In the genomic region with DNA sequence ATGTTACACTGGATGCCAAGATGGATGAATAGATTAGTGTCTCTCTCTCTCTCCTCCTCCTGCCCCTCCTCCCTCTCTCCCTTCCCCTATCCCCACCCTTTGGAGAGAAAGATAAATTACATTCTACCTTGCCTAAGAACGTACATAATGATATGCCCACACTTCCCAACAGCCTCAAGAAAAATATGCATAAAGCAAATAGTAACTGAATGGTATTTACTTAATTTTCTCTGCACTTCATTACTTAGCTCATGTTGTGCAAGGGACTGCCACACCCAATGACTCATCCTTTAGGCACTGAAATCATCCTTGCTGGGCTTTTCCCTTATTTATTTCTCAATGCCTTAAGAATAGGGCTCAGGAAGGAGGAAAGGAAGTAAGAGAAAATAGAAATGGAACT, we compare ENCODE assay signal across 10 cellular contexts.
DNase-seq lines count a peak whose midpoint lies in the region; ATAC-seq lines count a peak whose summit lies in the region.
"Had no signal": no experiment of that assay in that cellular context is flagged by ENCODE, and none has a peak within 500 bp of the region (broad histone marks: within the 10 kb centered on the region; RNA-seq: fewer than 3 reads in every experiment).

No MANE protein-coding gene starts in this region.

- intact Hi-C loops in Right ventricle myocardium inferior (cut with DNase I): no loop called here
- intact Hi-C loops in cardiac septum (cut with DNase I): no loop called here
- intact Hi-C loops in left colon (cut with DNase I, micrococcal nuclease): no loop called here
- intact Hi-C loops in aorta (cut with DNase I): no loop called here

- H3K27ac ChIP-seq in aorta (ENCODE audit: low read depth in 1 of 2, low read length in 2 of 2): peak overlapping the region in 1 of 2 donors; percentile 26

- DNase-seq in Right ventricle myocardium inferior (ENCODE audit: missing footprints) (no peak), cardiac septum (ENCODE audit: low spot score) (no peak), astrocyte of the hippocampus (ENCODE audit: low read depth, low spot score) (peak; percentile 83), left colon (peak in 1 of 2 donors; percentile 37), aorta (peak in 1 of 2 donors; percentile 61), globus pallidus (ENCODE audit: low spot score) (no peak), DMS 273 (lab: John Stamatoyannopoulos, UW; ENCODE audit: unreplicated experiment) (no peak), DMS114 treated with DMSO at 0.1 percent for 48 hours (lab: John Stamatoyannopoulos, UW; ENCODE audit: unreplicated experiment) (no peak)
- DNase-seq: CD4-positive, CD25-positive, alpha-beta regulatory T cell; KG1 had no signal

- no peaks in the 10 kb centered on the region for H3K27me3 ChIP-seq in aorta (ENCODE audit: control insufficient read depth in 1 of 2, insufficient read depth in 2 of 2, low read length in 1 of 2)

- ATAC-seq in Right ventricle myocardium inferior (peak; percentile 81), left colon (peak; percentile 68), aorta (ENCODE audit: low FRiP score) (peak; percentile 82)

- H3K9me3 ChIP-seq in aorta (ENCODE audit: control insufficient read depth, low read length): no peaks in the 10 kb centered on the region

- no peak overlapping the region for H3K4me3 ChIP-seq in aorta (ENCODE audit: low read length in 2 of 2)

- 4 to 12% methylated on average over 1 of the region's 1 CpG for WGBS in aorta, 2 donors

- peaks cover 6% of the 10 kb centered on the region in 2 donors for H3K4me1 ChIP-seq in aorta (ENCODE audit: control insufficient read depth in 1 of 2, insufficient read depth in 2 of 2, low read length in 2 of 2)

- H3K36me3 ChIP-seq in aorta (ENCODE audit: control insufficient read depth in 1 of 2, insufficient read depth in 2 of 2, low read length in 1 of 2): no peaks in the 10 kb centered on the region
